30 cellular contexts compared by ENCODE assay signal in the genomic region with DNA sequence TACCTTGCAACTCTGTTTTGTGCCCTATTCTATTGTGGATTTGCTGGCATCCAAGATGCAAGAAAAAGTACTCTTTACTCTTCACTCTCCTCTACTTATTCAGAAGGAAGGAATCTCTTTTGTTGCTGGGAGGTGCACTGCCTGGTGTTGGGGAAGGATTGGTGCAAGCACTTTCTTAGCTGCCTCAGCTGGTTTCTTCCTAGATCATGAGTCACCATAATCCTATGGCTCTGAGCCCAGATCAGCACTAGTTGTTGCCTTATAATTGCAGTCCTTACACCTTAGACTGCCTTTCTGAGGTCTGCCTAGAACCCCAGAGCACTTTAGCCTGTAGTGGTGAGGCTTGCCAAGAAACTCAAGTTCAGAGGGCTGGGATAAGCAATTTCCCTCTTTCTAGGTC. TPM values are rescaled to one million over a fixed set of nuclear protein-coding genes. Genes with fewer than 3 reads are reported as not detected.
DNase-seq lines count a peak whose midpoint lies in the region; FAIRE-seq and TF ChIP-seq lines count a peak whose summit lies in the region.
"Had no signal": no experiment of that assay in that cellular context is flagged by ENCODE, and none has a peak within 500 bp of the region (broad histone marks: within the 10 kb centered on the region; RNA-seq: fewer than 3 reads in every experiment).

No MANE protein-coding gene starts in this region.

- H3K4me3 ChIP-seq in GM23248, result no peak overlapping the region
- H3K4me3 ChIP-seq in choroid plexus epithelial cell (ENCODE audit: low read depth, low read length), result no peak overlapping the region
- no peak overlapping the region for H3K4me3 ChIP-seq in keratinocyte (ENCODE audit: control insufficient read depth in 2 of 3, extremely low read depth in 1 of 3, insufficient read depth in 2 of 3, low read depth in 1 of 3, low read length in 3 of 3)
- H3K4me3 ChIP-seq: neural progenitor cell, prostate gland, tibial artery had no signal

- peak; percentile 26 for DNase-seq in GM23248
- peak; percentile 11 for DNase-seq in NCI-H69 (lab: John Stamatoyannopoulos, UW)
- peak; percentile 25 for DNase-seq in choroid plexus epithelial cell (ENCODE audit: low read depth)
- peak; percentile 5 for DNase-seq in keratinocyte (ENCODE audit: low read depth, low spot score)
- no peak for DNase-seq in activated T-helper 1 cell treated with anti-CD3 and anti-CD28 coated beads, Interleukin-12 subunit alpha, Interleukin-12 subunit beta, Interleukin-2, Interleukin-4 antibody, amounts not matched to agents 30 ng/mL and 10 ng/mL and 1 ng/mL, durations not matched to agents 14 hours and 24 hours and 36 hours (ENCODE audit: low spot score)
- DNase-seq in activated CD4-positive, alpha-beta T cell treated with anti-CD3 and anti-CD28 coated beads, Interleukin-2, amount 10 ng/mL, durations not matched to agents 7 days and 5 days, result no peak
- no peak for DNase-seq in 8988T
- no peak for DNase-seq in GOT3 (lab: John Stamatoyannopoulos, UW)
- DNase-seq: activated CD4-positive, alpha-beta T cell treated with anti-CD3 and anti-CD28 coated beads, Interleukin-2, amount 50 U/mL, for 4 hours; activated gamma-delta T cell; CD4-positive, alpha-beta memory T cell; central memory CD4-positive, alpha-beta T cell; DMS79; H7; head of caudate nucleus; Karpas-422; left ventricle myocardium superior; NCI-H2171; NCI-H526 treated with DMSO at 0.1 percent for 48 hours; stimulated activated CD4-positive, alpha-beta T cell treated with anti-CD3 and anti-CD28 coated beads, Interleukin-4, amount 100 ng/mL, for 1 hour; T-helper 1 cell; tibial artery; WERI-Rb-1 had no signal

- peak; percentile 67 for FAIRE-seq in keratinocyte (lab: Jason Lieb, UNC)
- FAIRE-seq: GM12892 had no signal

- H3K9me2 ChIP-seq in GM23248 (ENCODE audit: insufficient read depth), result no peaks in the 10 kb centered on the region

- in situ Hi-C loops in GM23248 (cut with MboI), result loop anchor here (25.0 kb wide), 2 partner anchors 463 to 1488 kb away; no protein-coding TSS in a partner anchor

- H2AFZ ChIP-seq in GM23248, result no peak overlapping the region
- no peak overlapping the region for H2AFZ ChIP-seq in keratinocyte (ENCODE audit: control insufficient read depth, low read length)
- H2AFZ ChIP-seq: neural progenitor cell had no signal

- H3K9me3 ChIP-seq in GM23248 (ENCODE audit: low read depth), result no peaks in the 10 kb centered on the region
- no peaks in the 10 kb centered on the region for H3K9me3 ChIP-seq in keratinocyte (ENCODE audit: control insufficient read depth, low read depth, low read length)
- H3K9me3 ChIP-seq: prostate gland, tibial artery had no signal

- H3K4me1 ChIP-seq in GM23248 (ENCODE audit: insufficient read depth), result no peaks in the 10 kb centered on the region
- peaks cover 9% of the 10 kb centered on the region for H3K4me1 ChIP-seq in keratinocyte (ENCODE audit: control insufficient read depth, extremely low read depth, insufficient read depth, low read length)
- H3K4me1 ChIP-seq: neural progenitor cell, prostate gland, tibial artery had no signal

- dilution Hi-C loops in keratinocyte (cut with MboI; ENCODE audit: extremely low pct_ligation_motif_present, low sequenced_read_pairs), result no loop called here

- H3K79me2 ChIP-seq in GM23248 (ENCODE audit: insufficient read depth), result no peaks in the 10 kb centered on the region
- H3K79me2 ChIP-seq in keratinocyte (ENCODE audit: control insufficient read depth, insufficient read depth, low read length), result no peaks in the 10 kb centered on the region

- no peaks in the 10 kb centered on the region for H3K9me1 ChIP-seq in keratinocyte (ENCODE audit: control insufficient read depth, extremely low read depth, insufficient read depth, low read length)

- H3K27ac ChIP-seq in GM23248 (no peak overlapping the region), keratinocyte (ENCODE audit: control insufficient read depth, insufficient read depth, low read length) (no peak overlapping the region)
- H3K27ac ChIP-seq: neural progenitor cell, prostate gland, tibial artery, WERI-Rb-1 had no signal

- H4K20me1 ChIP-seq in GM23248 (ENCODE audit: insufficient read depth), result no peaks in the 10 kb centered on the region
- no peaks in the 10 kb centered on the region for H4K20me1 ChIP-seq in keratinocyte (ENCODE audit: control insufficient read depth, extremely low read depth, insufficient read depth, low read length)

- no peak overlapping the region for H3K4me2 ChIP-seq in GM23248 (ENCODE audit: unreplicated experiment)
- H3K4me2 ChIP-seq in keratinocyte (ENCODE audit: control insufficient read depth, extremely low read depth, insufficient read depth, low read depth, low read length), result no peak overlapping the region
- H3K4me2 ChIP-seq: neural progenitor cell had no signal

- CTCF ChIA-PET in activated CD4-positive, alpha-beta T cell treated with anti-CD3 and anti-CD28 coated beads, Interleukin-2, amount 10 ng/mL, durations not matched to agents 7 days and 5 days (lab: Charles Lee), result no interaction called here

- TF ChIP-seq CTCF in choroid plexus epithelial cell (conservative IDR thresholded peaks at IDR 0.05; ENCODE audit: low read depth, low read length) (no peak), keratinocyte (optimal IDR thresholded peaks at IDR 0.05 in 1 of 3, IDR thresholded peaks at IDR 0.05 in 1 of 3, conservative IDR thresholded peaks at IDR 0.05 in 1 of 3; ENCODE audit: extremely low read depth in 1 of 3, insufficient read depth in 2 of 3, low read length in 3 of 3) (peak in 1 of 3 experiments; percentile 25)

- H3K27me3 ChIP-seq in GM23248 (replicated peaks; ENCODE audit: insufficient read depth), result no peaks in the 10 kb centered on the region
- no peaks in the 10 kb centered on the region for H3K27me3 ChIP-seq in keratinocyte (ENCODE audit: control insufficient read depth, extremely low read depth, insufficient read depth, low read length)
- H3K27me3 ChIP-seq: neural progenitor cell, tibial artery had no signal

- H3K27me3 Mint-ChIP-seq in activated T-helper 1 cell treated with anti-CD3 and anti-CD28 coated beads, Interleukin-12 subunit alpha, Interleukin-12 subunit beta, Interleukin-2, Interleukin-4 antibody, amounts not matched to agents 30 ng/mL and 10 ng/mL and 1 ng/mL, durations not matched to agents 14 hours and 24 hours and 36 hours (ENCODE audit: insufficient read depth), result no peaks in the 10 kb centered on the region
- no peaks in the 10 kb centered on the region for H3K27me3 Mint-ChIP-seq in activated CD4-positive, alpha-beta T cell treated with anti-CD3 and anti-CD28 coated beads, Interleukin-2, amount 10 ng/mL, durations not matched to agents 7 days and 5 days
- H3K27me3 Mint-ChIP-seq: CD4-positive, alpha-beta memory T cell; stimulated activated naive CD8-positive, alpha-beta T cell treated with anti-CD3 and anti-CD28 coated beads, Interleukin-15, Interleukin-2, amounts not matched to agents 100 ng/mL and 50 ng/mL, for 24 hours had no signal

- no peaks in the 10 kb centered on the region for H3K4me1 Mint-ChIP-seq in activated T-helper 1 cell treated with anti-CD3 and anti-CD28 coated beads, Interleukin-12 subunit alpha, Interleukin-12 subunit beta, Interleukin-2, Interleukin-4 antibody, amounts not matched to agents 30 ng/mL and 10 ng/mL and 1 ng/mL, durations not matched to agents 14 hours and 24 hours and 36 hours (ENCODE audit: low read depth)
- H3K4me1 Mint-ChIP-seq in activated CD4-positive, alpha-beta T cell treated with anti-CD3 and anti-CD28 coated beads, Interleukin-2, amount 10 ng/mL, durations not matched to agents 7 days and 5 days, result no peaks in the 10 kb centered on the region
- H3K4me1 Mint-ChIP-seq: CD4-positive, alpha-beta memory T cell; neural progenitor cell had no signal

- H3K4me3 Mint-ChIP-seq in activated T-helper 1 cell treated with anti-CD3 and anti-CD28 coated beads, Interleukin-12 subunit alpha, Interleukin-12 subunit beta, Interleukin-2, Interleukin-4 antibody, amounts not matched to agents 30 ng/mL and 10 ng/mL and 1 ng/mL, durations not matched to agents 14 hours and 24 hours and 36 hours, result no peak overlapping the region
- no peak overlapping the region for H3K4me3 Mint-ChIP-seq in activated CD4-positive, alpha-beta T cell treated with anti-CD3 and anti-CD28 coated beads, Interleukin-2, amount 10 ng/mL, durations not matched to agents 7 days and 5 days
- H3K4me3 Mint-ChIP-seq: CD4-positive, alpha-beta memory T cell; neural progenitor cell; stimulated activated naive CD8-positive, alpha-beta T cell treated with anti-CD3 and anti-CD28 coated beads, Interleukin-15, Interleukin-2, amounts not matched to agents 100 ng/mL and 50 ng/mL, for 24 hours had no signal

- no peak overlapping the region for H3K27ac Mint-ChIP-seq in activated T-helper 1 cell treated with anti-CD3 and anti-CD28 coated beads, Interleukin-12 subunit alpha, Interleukin-12 subunit beta, Interleukin-2, Interleukin-4 antibody, amounts not matched to agents 30 ng/mL and 10 ng/mL and 1 ng/mL, durations not matched to agents 14 hours and 24 hours and 36 hours
- H3K27ac Mint-ChIP-seq in activated CD4-positive, alpha-beta T cell treated with anti-CD3 and anti-CD28 coated beads, Interleukin-2, amount 10 ng/mL, durations not matched to agents 7 days and 5 days, result no peak overlapping the region
- H3K27ac Mint-ChIP-seq: CD4-positive, alpha-beta memory T cell; neural progenitor cell; stimulated activated naive CD8-positive, alpha-beta T cell treated with anti-CD3 and anti-CD28 coated beads, Interleukin-15, Interleukin-2, amounts not matched to agents 100 ng/mL and 50 ng/mL, for 24 hours had no signal

- intact Hi-C loops in activated T-helper 1 cell treated with anti-CD3 and anti-CD28 coated beads, Interleukin-12 subunit alpha, Interleukin-12 subunit beta, Interleukin-2, Interleukin-4 antibody, amounts not matched to agents 30 ng/mL and 10 ng/mL and 1 ng/mL, durations not matched to agents 14 hours and 24 hours and 36 hours (cut with micrococcal nuclease), result no loop called here

- no peaks in the 10 kb centered on the region for H3K36me3 Mint-ChIP-seq in activated T-helper 1 cell treated with anti-CD3 and anti-CD28 coated beads, Interleukin-12 subunit alpha, Interleukin-12 subunit beta, Interleukin-2, Interleukin-4 antibody, amounts not matched to agents 30 ng/mL and 10 ng/mL and 1 ng/mL, durations not matched to agents 14 hours and 24 hours and 36 hours (ENCODE audit: low read depth)
- H3K36me3 Mint-ChIP-seq in activated CD4-positive, alpha-beta T cell treated with anti-CD3 and anti-CD28 coated beads, Interleukin-2, amount 10 ng/mL, durations not matched to agents 7 days and 5 days (ENCODE audit: low read depth), result no peaks in the 10 kb centered on the region
- H3K36me3 Mint-ChIP-seq: CD4-positive, alpha-beta memory T cell; neural progenitor cell had no signal

- no peaks in the 10 kb centered on the region for H3K9me3 Mint-ChIP-seq in activated T-helper 1 cell treated with anti-CD3 and anti-CD28 coated beads, Interleukin-12 subunit alpha, Interleukin-12 subunit beta, Interleukin-2, Interleukin-4 antibody, amounts not matched to agents 30 ng/mL and 10 ng/mL and 1 ng/mL, durations not matched to agents 14 hours and 24 hours and 36 hours
- H3K9me3 Mint-ChIP-seq in activated CD4-positive, alpha-beta T cell treated with anti-CD3 and anti-CD28 coated beads, Interleukin-2, amount 10 ng/mL, durations not matched to agents 7 days and 5 days, result no peaks in the 10 kb centered on the region
- H3K9me3 Mint-ChIP-seq: neural progenitor cell; stimulated activated naive CD8-positive, alpha-beta T cell treated with anti-CD3 and anti-CD28 coated beads, Interleukin-15, Interleukin-2, amounts not matched to agents 100 ng/mL and 50 ng/mL, for 24 hours had no signal

- no peaks in the 10 kb centered on the region for H3F3A ChIP-seq in GM23248 (ENCODE audit: insufficient read depth)

- POLR2A ChIA-PET in activated CD4-positive, alpha-beta T cell treated with anti-CD3 and anti-CD28 coated beads, Interleukin-2, amount 10 ng/mL, durations not matched to agents 7 days and 5 days (lab: Charles Lee), result no interaction called here

- H3K36me3 ChIP-seq in GM23248 (ENCODE audit: low read depth) (no peaks in the 10 kb centered on the region), keratinocyte (ENCODE audit: control insufficient read depth in 2 of 2, extremely low read depth in 1 of 2, insufficient read depth in 2 of 2, low read length in 2 of 2) (no peaks in the 10 kb centered on the region)
- H3K36me3 ChIP-seq: neural progenitor cell, prostate gland, tibial artery, WERI-Rb-1 had no signal

- H3K9ac ChIP-seq in GM23248 (no peak overlapping the region), keratinocyte (ENCODE audit: control insufficient read depth, extremely low read depth, insufficient read depth, low read length) (no peak overlapping the region)
- H3K9ac ChIP-seq: neural progenitor cell had no signal

RNA-seq across cellular contexts. Expression of a gene that starts 37.0 kb away (rescaled TPM):
- not detected in 2 replicates for total RNA-seq in GM23248 (2014; rRNA removed; shearing (Covaris generic))
- polyA plus RNA-seq in GM23248 (2016; fragmentation: Nextera tagmentation; extraction: Ambion mirVana), result not detected in 2 replicates
- polyA plus RNA-seq in keratinocyte, result not detected in 3 replicates
- polyA plus RNA-seq in keratinocyte (2011; ENCODE audit: low read depth), result not detected
- not detected in 2 replicates for polyA plus RNA-seq in keratinocyte (2011; cell fraction: cytosol; rRNA removed)
- polyA plus RNA-seq in keratinocyte (2011; cell fraction: nucleus; rRNA removed), result not detected in 2 replicates
- not detected in 2 replicates for polyA plus RNA-seq in keratinocyte (2012; ENCODE audit: low replicate concordance)
- not detected in 3 replicates for polyA minus RNA-seq in keratinocyte
- not detected for polyA minus RNA-seq in keratinocyte (2011; cell fraction: cytosol; rRNA and poly(A)+ RNA removed)
- not detected in 2 replicates for polyA minus RNA-seq in keratinocyte (2011; cell fraction: nucleus; rRNA and poly(A)+ RNA removed)
- total RNA-seq in activated T-helper 1 cell treated with anti-CD3 and anti-CD28 coated beads, Interleukin-12 subunit alpha, Interleukin-12 subunit beta, Interleukin-2, Interleukin-4 antibody, amounts not matched to agents 30 ng/mL and 10 ng/mL and 1 ng/mL, durations not matched to agents 14 hours and 24 hours and 36 hours, result not detected in 2 replicates
- total RNA-seq in activated CD4-positive, alpha-beta T cell treated with anti-CD3 and anti-CD28 coated beads, Interleukin-2, amount 10 ng/mL, durations not matched to agents 7 days and 5 days, result not detected
- total RNA-seq: CD4-positive, alpha-beta memory T cell; H7; left ventricle myocardium superior; mucosa of gallbladder had no signal
- polyA plus RNA-seq: adipose tissue; CD4-positive, alpha-beta memory T cell; esophagus had no signal

Comparison
In these comparisons a context has a peak if more than half of its experiments do, and no peak if none do; other contexts are left out.
1. DNase-seq: peak in GM23248 (single experiment), NCI-H69 (single experiment), choroid plexus epithelial cell (single experiment) and keratinocyte (single experiment); none in activated T-helper 1 cell treated with anti-CD3 and anti-CD28 coated beads, Interleukin-12 subunit alpha, Interleukin-12 subunit beta, Interleukin-2, Interleukin-4 antibody, amounts not matched to agents 30 ng/mL and 10 ng/mL and 1 ng/mL, durations not matched to agents 14 hours and 24 hours and 36 hours (single experiment), activated CD4-positive, alpha-beta T cell treated with anti-CD3 and anti-CD28 coated beads, Interleukin-2, amount 10 ng/mL, durations not matched to agents 7 days and 5 days (single experiment), 8988T (single experiment) and GOT3 (single experiment).